1 cellular context compared by ENCODE assay signal in the genomic region with DNA sequence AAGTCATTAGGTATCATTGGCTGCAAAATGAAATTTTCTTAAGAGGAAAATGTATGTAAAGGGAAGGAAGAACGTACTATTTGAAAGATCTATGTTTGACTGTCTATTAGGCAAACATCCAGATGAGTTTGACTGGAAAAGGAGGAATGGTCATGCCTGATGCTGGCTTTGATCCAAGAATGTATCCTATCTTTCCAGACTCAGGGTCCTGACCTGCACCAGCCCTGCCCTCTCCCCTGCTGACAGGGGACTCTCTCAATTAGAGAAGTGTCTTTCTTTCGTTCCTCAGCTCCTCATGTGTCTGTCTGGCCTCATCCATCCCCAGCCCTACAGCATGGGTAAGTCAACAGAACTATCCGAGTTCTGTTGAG.
TF ChIP-seq lines count a peak whose summit lies in the region.

No MANE protein-coding gene starts in this region.

TF ChIP-seq in HepG2, 621 proteins besides CTCF, POLR2A, EP300 and RAD21 (continued from another document and continues in another):
- TF ChIP-seq, protein P1, sequence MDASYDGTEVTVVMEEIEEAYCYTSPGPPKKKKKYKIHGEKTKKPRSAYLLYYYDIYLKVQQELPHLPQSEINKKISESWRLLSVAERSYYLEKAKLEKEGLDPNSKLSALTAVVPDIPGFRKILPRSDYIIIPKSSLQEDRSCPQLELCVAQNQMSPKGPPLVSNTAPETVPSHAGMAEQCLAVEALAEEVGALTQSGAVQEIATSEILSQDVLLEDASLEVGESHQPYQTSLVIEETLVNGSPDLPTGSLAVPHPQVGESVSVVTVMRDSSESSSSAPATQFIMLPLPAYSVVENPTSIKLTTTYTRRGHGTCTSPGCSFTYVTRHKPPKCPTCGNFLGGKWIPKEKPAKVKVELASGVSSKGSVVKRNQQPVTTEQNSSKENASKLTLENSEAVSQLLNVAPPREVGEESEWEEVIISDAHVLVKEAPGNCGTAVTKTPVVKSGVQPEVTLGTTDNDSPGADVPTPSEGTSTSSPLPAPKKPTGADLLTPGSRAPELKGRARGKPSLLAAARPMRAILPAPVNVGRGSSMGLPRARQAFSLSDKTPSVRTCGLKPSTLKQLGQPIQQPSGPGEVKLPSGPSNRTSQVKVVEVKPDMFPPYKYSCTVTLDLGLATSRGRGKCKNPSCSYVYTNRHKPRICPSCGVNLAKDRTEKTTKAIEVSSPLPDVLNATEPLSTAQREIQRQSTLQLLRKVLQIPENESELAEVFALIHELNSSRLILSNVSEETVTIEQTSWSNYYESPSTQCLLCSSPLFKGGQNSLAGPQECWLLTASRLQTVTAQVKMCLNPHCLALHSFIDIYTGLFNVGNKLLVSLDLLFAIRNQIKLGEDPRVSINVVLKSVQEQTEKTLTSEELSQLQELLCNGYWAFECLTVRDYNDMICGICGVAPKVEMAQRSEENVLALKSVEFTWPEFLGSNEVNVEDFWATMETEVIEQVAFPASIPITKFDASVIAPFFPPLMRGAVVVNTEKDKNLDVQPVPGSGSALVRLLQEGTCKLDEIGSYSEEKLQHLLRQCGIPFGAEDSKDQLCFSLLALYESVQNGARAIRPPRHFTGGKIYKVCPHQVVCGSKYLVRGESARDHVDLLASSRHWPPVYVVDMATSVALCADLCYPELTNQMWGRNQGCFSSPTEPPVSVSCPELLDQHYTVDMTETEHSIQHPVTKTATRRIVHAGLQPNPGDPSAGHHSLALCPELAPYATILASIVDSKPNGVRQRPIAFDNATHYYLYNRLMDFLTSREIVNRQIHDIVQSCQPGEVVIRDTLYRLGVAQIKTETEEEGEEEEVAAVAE (CRISPR knock-in tag; IDR thresholded peaks at IDR 0.05; ENCODE audit: borderline replicate concordance): no peak
- TF ChIP-seq CBX2 (IDR thresholded peaks at IDR 0.05; ENCODE audit: low read depth, low read length) (no peak), CBX2 (CRISPR knock-in tag; IDR thresholded peaks at IDR 0.05; ENCODE audit: low read depth) (no peak), SOX6 (IDR thresholded peaks at IDR 0.05) (no peak), SOX6 (CRISPR knock-in tag; IDR thresholded peaks at IDR 0.05) (peak; percentile 65), NR2F6 (IDR thresholded peaks at IDR 0.05) (no peak), NR2F6 (CRISPR knock-in tag; IDR thresholded peaks at IDR 0.05) (peak; percentile 39; the same call in 1 of the 2 replicates), NR2C2 (CRISPR knock-in tag; IDR thresholded peaks at IDR 0.05; ENCODE audit: borderline replicate concordance) (no peak), RFXAP (CRISPR knock-in tag; IDR thresholded peaks at IDR 0.05; ENCODE audit: borderline replicate concordance) (0 out of 2 replicates have a peak, but pooled peaks have one; percentile 12), ZNF747 (CRISPR knock-in tag; IDR thresholded peaks at IDR 0.05; ENCODE audit: borderline replicate concordance) (no peak), NR2F1 (CRISPR knock-in tag; IDR thresholded peaks at IDR 0.05) (no peak), ZNF326 (CRISPR knock-in tag; IDR thresholded peaks at IDR 0.05; ENCODE audit: borderline replicate concordance) (no peak), HOXA9 (CRISPR knock-in tag; IDR thresholded peaks at IDR 0.05; ENCODE audit: borderline replicate concordance) (no peak), TBX2 (CRISPR knock-in tag; IDR thresholded peaks at IDR 0.05; ENCODE audit: borderline replicate concordance) (0 out of 2 replicates have a peak, but pooled peaks have one; percentile 39), ZMAT3 (CRISPR knock-in tag; conservative IDR thresholded peaks at IDR 0.05) (no peak), PHF20 (CRISPR knock-in tag; IDR thresholded peaks at IDR 0.05) (no peak), ETV6 (CRISPR knock-in tag; conservative IDR thresholded peaks at IDR 0.05) (no peak), ISL2 (CRISPR knock-in tag; IDR thresholded peaks at IDR 0.05) (0 out of 2 replicates have a peak, but pooled peaks have one; percentile 11), SMARCE1 (IDR thresholded peaks at IDR 0.05; ENCODE audit: borderline replicate concordance) (no peak), ZEB1 (IDR thresholded peaks at IDR 0.05; ENCODE audit: insufficient replicate concordance, low read depth) (no peak), KLF15 (CRISPR knock-in tag; IDR thresholded peaks at IDR 0.05; ENCODE audit: borderline replicate concordance) (no peak), MED8 (CRISPR knock-in tag; IDR thresholded peaks at IDR 0.05; ENCODE audit: insufficient replicate concordance) (no peak), MED13 (CRISPR knock-in tag; IDR thresholded peaks at IDR 0.05) (no peak), ESRRA (CRISPR knock-in tag; IDR thresholded peaks at IDR 0.05; ENCODE audit: low read depth) (no peak), SRSF4 (IDR thresholded peaks at IDR 0.05; ENCODE audit: low read depth, low read length, poor library complexity, severe bottlenecking) (no peak), PHF8 (CRISPR knock-in tag; IDR thresholded peaks at IDR 0.05) (no peak), CAMTA2 (CRISPR knock-in tag; IDR thresholded peaks at IDR 0.05; ENCODE audit: borderline replicate concordance) (no peak), ZNF143 (CRISPR knock-in tag; IDR thresholded peaks at IDR 0.05) (no peak), ZNF501 (CRISPR knock-in tag; IDR thresholded peaks at IDR 0.05) (0 out of 2 replicates have a peak, but pooled peaks have one; percentile 57), ZNF124 (CRISPR knock-in tag; IDR thresholded peaks at IDR 0.05) (no peak; the same call in 1 of the 2 replicates), ZNF672 (CRISPR knock-in tag; IDR thresholded peaks at IDR 0.05) (no peak), JDP2 (CRISPR knock-in tag; IDR thresholded peaks at IDR 0.05; ENCODE audit: borderline replicate concordance) (no peak), ZBTB1 (CRISPR knock-in tag; IDR thresholded peaks at IDR 0.05; ENCODE audit: borderline replicate concordance) (no peak), KDM5A (IDR thresholded peaks at IDR 0.05; ENCODE audit: borderline replicate concordance, low read length) (no peak), ATF7 (IDR thresholded peaks at IDR 0.05) (no peak), ATF7 (CRISPR knock-in tag; IDR thresholded peaks at IDR 0.05) (no peak), KMT2A (CRISPR knock-in tag; IDR thresholded peaks at IDR 0.05) (no peak), RELA (CRISPR knock-in tag; IDR thresholded peaks at IDR 0.05) (0 out of 2 replicates have a peak, but pooled peaks have one; percentile 27), NFE2 (CRISPR knock-in tag; IDR thresholded peaks at IDR 0.05) (no peak), RBM39 (IDR thresholded peaks at IDR 0.05; ENCODE audit: low read depth, low read length, poor library complexity, severe bottlenecking) (no peak)
- TF ChIP-seq, protein P2, sequence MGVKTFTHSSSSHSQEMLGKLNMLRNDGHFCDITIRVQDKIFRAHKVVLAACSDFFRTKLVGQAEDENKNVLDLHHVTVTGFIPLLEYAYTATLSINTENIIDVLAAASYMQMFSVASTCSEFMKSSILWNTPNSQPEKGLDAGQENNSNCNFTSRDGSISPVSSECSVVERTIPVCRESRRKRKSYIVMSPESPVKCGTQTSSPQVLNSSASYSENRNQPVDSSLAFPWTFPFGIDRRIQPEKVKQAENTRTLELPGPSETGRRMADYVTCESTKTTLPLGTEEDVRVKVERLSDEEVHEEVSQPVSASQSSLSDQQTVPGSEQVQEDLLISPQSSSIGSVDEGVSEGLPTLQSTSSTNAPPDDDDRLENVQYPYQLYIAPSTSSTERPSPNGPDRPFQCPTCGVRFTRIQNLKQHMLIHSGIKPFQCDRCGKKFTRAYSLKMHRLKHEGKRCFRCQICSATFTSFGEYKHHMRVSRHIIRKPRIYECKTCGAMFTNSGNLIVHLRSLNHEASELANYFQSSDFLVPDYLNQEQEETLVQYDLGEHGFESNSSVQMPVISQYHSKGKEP (CRISPR knock-in tag; IDR thresholded peaks at IDR 0.05): no peak
- TF ChIP-seq, protein P3, sequence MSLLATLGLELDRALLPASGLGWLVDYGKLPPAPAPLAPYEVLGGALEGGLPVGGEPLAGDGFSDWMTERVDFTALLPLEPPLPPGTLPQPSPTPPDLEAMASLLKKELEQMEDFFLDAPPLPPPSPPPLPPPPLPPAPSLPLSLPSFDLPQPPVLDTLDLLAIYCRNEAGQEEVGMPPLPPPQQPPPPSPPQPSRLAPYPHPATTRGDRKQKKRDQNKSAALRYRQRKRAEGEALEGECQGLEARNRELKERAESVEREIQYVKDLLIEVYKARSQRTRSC (CRISPR knock-in tag; IDR thresholded peaks at IDR 0.05; ENCODE audit: low read depth): no peak
- TF ChIP-seq, protein P4, sequence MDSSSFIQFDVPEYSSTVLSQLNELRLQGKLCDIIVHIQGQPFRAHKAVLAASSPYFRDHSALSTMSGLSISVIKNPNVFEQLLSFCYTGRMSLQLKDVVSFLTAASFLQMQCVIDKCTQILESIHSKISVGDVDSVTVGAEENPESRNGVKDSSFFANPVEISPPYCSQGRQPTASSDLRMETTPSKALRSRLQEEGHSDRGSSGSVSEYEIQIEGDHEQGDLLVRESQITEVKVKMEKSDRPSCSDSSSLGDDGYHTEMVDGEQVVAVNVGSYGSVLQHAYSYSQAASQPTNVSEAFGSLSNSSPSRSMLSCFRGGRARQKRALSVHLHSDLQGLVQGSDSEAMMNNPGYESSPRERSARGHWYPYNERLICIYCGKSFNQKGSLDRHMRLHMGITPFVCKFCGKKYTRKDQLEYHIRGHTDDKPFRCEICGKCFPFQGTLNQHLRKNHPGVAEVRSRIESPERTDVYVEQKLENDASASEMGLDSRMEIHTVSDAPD (CRISPR knock-in tag; IDR thresholded peaks at IDR 0.05): no peak
- TF ChIP-seq, protein P5, sequence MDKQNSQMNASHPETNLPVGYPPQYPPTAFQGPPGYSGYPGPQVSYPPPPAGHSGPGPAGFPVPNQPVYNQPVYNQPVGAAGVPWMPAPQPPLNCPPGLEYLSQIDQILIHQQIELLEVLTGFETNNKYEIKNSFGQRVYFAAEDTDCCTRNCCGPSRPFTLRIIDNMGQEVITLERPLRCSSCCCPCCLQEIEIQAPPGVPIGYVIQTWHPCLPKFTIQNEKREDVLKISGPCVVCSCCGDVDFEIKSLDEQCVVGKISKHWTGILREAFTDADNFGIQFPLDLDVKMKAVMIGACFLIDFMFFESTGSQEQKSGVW (CRISPR knock-in tag; IDR thresholded peaks at IDR 0.05; ENCODE audit: borderline replicate concordance): no peak
- TF ChIP-seq, protein P6, sequence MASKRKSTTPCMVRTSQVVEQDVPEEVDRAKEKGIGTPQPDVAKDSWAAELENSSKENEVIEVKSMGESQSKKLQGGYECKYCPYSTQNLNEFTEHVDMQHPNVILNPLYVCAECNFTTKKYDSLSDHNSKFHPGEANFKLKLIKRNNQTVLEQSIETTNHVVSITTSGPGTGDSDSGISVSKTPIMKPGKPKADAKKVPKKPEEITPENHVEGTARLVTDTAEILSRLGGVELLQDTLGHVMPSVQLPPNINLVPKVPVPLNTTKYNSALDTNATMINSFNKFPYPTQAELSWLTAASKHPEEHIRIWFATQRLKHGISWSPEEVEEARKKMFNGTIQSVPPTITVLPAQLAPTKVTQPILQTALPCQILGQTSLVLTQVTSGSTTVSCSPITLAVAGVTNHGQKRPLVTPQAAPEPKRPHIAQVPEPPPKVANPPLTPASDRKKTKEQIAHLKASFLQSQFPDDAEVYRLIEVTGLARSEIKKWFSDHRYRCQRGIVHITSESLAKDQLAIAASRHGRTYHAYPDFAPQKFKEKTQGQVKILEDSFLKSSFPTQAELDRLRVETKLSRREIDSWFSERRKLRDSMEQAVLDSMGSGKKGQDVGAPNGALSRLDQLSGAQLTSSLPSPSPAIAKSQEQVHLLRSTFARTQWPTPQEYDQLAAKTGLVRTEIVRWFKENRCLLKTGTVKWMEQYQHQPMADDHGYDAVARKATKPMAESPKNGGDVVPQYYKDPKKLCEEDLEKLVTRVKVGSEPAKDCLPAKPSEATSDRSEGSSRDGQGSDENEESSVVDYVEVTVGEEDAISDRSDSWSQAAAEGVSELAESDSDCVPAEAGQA (IDR thresholded peaks at IDR 0.05; ENCODE audit: low read depth): no peak
- TF ChIP-seq, protein P6 (CRISPR knock-in tag; IDR thresholded peaks at IDR 0.05; ENCODE audit: borderline replicate concordance): no peak
- TF ChIP-seq, protein P7, sequence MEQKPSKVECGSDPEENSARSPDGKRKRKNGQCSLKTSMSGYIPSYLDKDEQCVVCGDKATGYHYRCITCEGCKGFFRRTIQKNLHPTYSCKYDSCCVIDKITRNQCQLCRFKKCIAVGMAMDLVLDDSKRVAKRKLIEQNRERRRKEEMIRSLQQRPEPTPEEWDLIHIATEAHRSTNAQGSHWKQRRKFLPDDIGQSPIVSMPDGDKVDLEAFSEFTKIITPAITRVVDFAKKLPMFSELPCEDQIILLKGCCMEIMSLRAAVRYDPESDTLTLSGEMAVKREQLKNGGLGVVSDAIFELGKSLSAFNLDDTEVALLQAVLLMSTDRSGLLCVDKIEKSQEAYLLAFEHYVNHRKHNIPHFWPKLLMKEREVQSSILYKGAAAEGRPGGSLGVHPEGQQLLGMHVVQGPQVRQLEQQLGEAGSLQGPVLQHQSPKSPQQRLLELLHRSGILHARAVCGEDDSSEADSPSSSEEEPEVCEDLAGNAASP (CRISPR knock-in tag; IDR thresholded peaks at IDR 0.05; ENCODE audit: borderline replicate concordance): peak; percentile 19; the same call in 1 of the 2 replicates
- TF ChIP-seq, protein P8, sequence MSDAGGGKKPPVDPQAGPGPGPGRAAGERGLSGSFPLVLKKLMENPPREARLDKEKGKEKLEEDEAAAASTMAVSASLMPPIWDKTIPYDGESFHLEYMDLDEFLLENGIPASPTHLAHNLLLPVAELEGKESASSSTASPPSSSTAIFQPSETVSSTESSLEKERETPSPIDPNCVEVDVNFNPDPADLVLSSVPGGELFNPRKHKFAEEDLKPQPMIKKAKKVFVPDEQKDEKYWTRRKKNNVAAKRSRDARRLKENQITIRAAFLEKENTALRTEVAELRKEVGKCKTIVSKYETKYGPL (CRISPR knock-in tag; IDR thresholded peaks at IDR 0.05): no peak
- TF ChIP-seq, protein P9, sequence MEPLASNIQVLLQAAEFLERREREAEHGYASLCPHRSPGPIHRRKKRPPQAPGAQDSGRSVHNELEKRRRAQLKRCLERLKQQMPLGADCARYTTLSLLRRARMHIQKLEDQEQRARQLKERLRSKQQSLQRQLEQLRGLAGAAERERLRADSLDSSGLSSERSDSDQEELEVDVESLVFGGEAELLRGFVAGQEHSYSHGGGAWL (CRISPR knock-in tag; IDR thresholded peaks at IDR 0.05): no peak
- TF ChIP-seq, protein P10, sequence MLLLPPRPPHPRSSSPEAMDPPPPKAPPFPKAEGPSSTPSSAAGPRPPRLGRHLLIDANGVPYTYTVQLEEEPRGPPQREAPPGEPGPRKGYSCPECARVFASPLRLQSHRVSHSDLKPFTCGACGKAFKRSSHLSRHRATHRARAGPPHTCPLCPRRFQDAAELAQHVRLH (CRISPR knock-in tag; IDR thresholded peaks at IDR 0.05; ENCODE audit: borderline replicate concordance, low read depth): no peak
